In genomic region chr4:83356899-83357661, GRCh38 we compare ENCODE assay signal across 8 cellular contexts. TPM values are rescaled to one million over a fixed set of nuclear protein-coding genes. Genes with fewer than 3 reads are reported as not detected.
A peak's percentile ranks its signal among the peaks of the same experiment; 100 is the strongest.
DNase-seq lines count a peak whose midpoint lies in the region; FAIRE-seq and TF ChIP-seq lines count a peak whose summit lies in the region.

No MANE protein-coding gene starts in this region.

- no peak overlapping the region for H3K23ac ChIP-seq in trophoblast cell (ENCODE audit: low read length)

- TF ChIP-seq CTCF in bronchial epithelial cell (IDR thresholded peaks at IDR 0.05; ENCODE audit: insufficient read depth, low read length, severe bottlenecking): no peak

- H4K12ac ChIP-seq in trophoblast cell (ENCODE audit: low read depth, low read length): no peak overlapping the region

- no peaks in the 10 kb centered on the region for H3K27me3 ChIP-seq in HUES48 (ENCODE audit: control insufficient read depth, insufficient read depth, low read length)
- no peaks in the 10 kb centered on the region for H3K27me3 ChIP-seq in bronchial epithelial cell (ENCODE audit: control insufficient read depth, insufficient read depth, low read length)
- H3K27me3 ChIP-seq in trophoblast cell (ENCODE audit: insufficient read depth, low read length): no peaks in the 10 kb centered on the region

- H3K4me1 ChIP-seq in HUES48 (ENCODE audit: control insufficient read depth, insufficient read depth, low read length): peaks cover 11% of the 10 kb centered on the region
- H3K4me1 ChIP-seq in trophoblast cell (ENCODE audit: control insufficient read depth in 1 of 2, insufficient read depth in 2 of 2, low read length in 2 of 2): peaks cover 0 to 5% of the 10 kb centered on the region in 2 experiments

- H3K9me3 ChIP-seq in HUES48 (ENCODE audit: control insufficient read depth, insufficient read depth, low read length) (peaks cover 2% of the 10 kb centered on the region; the same call in 1 of the 2 replicates), trophoblast cell (ENCODE audit: insufficient read depth, low read depth, low read length) (peaks cover 2% of the 10 kb centered on the region)

- no peak overlapping the region for H4K91ac ChIP-seq in trophoblast cell (ENCODE audit: low read depth, low read length)

- H3K4me3 ChIP-seq in HUES48 (ENCODE audit: low read depth, low read length): no peak overlapping the region
- H3K4me3 ChIP-seq in bronchial epithelial cell (ENCODE audit: low read depth, low read length): no peak overlapping the region
- H3K4me3 ChIP-seq in trophoblast cell (ENCODE audit: low read depth, low read length): no peak overlapping the region

- H3K4me2 ChIP-seq in trophoblast cell (ENCODE audit: low read length): no peak overlapping the region

- no peak overlapping the region for H2AFZ ChIP-seq in trophoblast cell (ENCODE audit: insufficient read depth, low read length, poor library complexity)

- FAIRE-seq in bronchial epithelial cell (lab: Jason Lieb, UNC): no peak

- peaks cover 2% of the 10 kb centered on the region for H3K79me1 ChIP-seq in trophoblast cell (ENCODE audit: low read length)

- no CpG with 5 or more reads among the region's 4 CpGs for WGBS in trophoblast cell (ENCODE audit: extremely low coverage, insufficient coverage, insufficient read length)

- H3K18ac ChIP-seq in trophoblast cell (ENCODE audit: low read length): no peak overlapping the region

- no peak overlapping the region for H3K14ac ChIP-seq in trophoblast cell (ENCODE audit: low read length)

- no peaks in the 10 kb centered on the region for H3K79me2 ChIP-seq in trophoblast cell (ENCODE audit: control insufficient read depth, insufficient read depth, low read length, poor library complexity)

- no peak overlapping the region for H3K4ac ChIP-seq in trophoblast cell (ENCODE audit: low read depth, low read length)

- no peak overlapping the region for H2BK120ac ChIP-seq in trophoblast cell (ENCODE audit: insufficient read depth, low read length, poor library complexity)

- DNase-seq in stimulated activated CD4-positive, alpha-beta T cell treated with anti-CD3 and anti-CD28 coated beads, Interleukin-15, amount 100 ng/mL, for 24 hours: peak; percentile 29
- no peak for DNase-seq in stimulated activated CD4-positive, alpha-beta T cell treated with anti-CD3 and anti-CD28 coated beads, Interleukin-4, amount 100 ng/mL, for 4 hours
- DNase-seq in bronchial epithelial cell (ENCODE audit: low read depth): peak; percentile 90
- peak in 1 of 2 donors; percentile 80 for DNase-seq in trophoblast cell
- no peak for DNase-seq in cerebellum (ENCODE audit: low spot score)
- no peak for DNase-seq in cortex of kidney (lab: John Stamatoyannopoulos, UW)
- no peak for DNase-seq in islet precursor cell

- H3K9ac ChIP-seq in HUES48 (ENCODE audit: low read depth, low read length) (no peak overlapping the region), trophoblast cell (ENCODE audit: low read length) (no peak overlapping the region)

- H2BK12ac ChIP-seq in trophoblast cell (ENCODE audit: low read length): no peak overlapping the region

- H3K27ac ChIP-seq in HUES48 (ENCODE audit: low read depth, low read length) (peak overlapping the region; percentile 33), trophoblast cell (ENCODE audit: low read depth, low read length) (peak overlapping the region; percentile 57)

- no peak overlapping the region for H2BK5ac ChIP-seq in trophoblast cell (ENCODE audit: low read depth, low read length, poor library complexity)

- no peak overlapping the region for H4K8ac ChIP-seq in trophoblast cell (ENCODE audit: low read depth, low read length)

- no peak overlapping the region for H2AK5ac ChIP-seq in trophoblast cell (ENCODE audit: low read length)

- H3K36me3 ChIP-seq in HUES48 (ENCODE audit: control insufficient read depth, insufficient read depth, low read length): no peaks in the 10 kb centered on the region
- H3K36me3 ChIP-seq in bronchial epithelial cell (ENCODE audit: control insufficient read depth, insufficient read depth, low read length): no peaks in the 10 kb centered on the region
- H3K36me3 ChIP-seq in trophoblast cell (ENCODE audit: control insufficient read depth in 1 of 2, insufficient read depth in 2 of 2, low read length in 2 of 2): no peaks in the 10 kb centered on the region

RNA-seq across cellular contexts. Expression of gene HPSE, which starts 22.4 kb away (rescaled TPM):
- total RNA-seq in bronchial epithelial cell (2.6 and 9.7 TPM in 2 replicates), cerebellum (1.7 TPM)
- polyA plus RNA-seq in trophoblast cell (2013): 1.0 and 1.3 TPM in 2 replicates

Comparison
In these comparisons a context has a peak if more than half of its experiments do, and no peak if none do; other contexts are left out.
1. DNase-seq: peak in stimulated activated CD4-positive, alpha-beta T cell treated with anti-CD3 and anti-CD28 coated beads, Interleukin-15, amount 100 ng/mL, for 24 hours (single experiment) and bronchial epithelial cell (single experiment); none in stimulated activated CD4-positive, alpha-beta T cell treated with anti-CD3 and anti-CD28 coated beads, Interleukin-4, amount 100 ng/mL, for 4 hours (0 of 2), cerebellum (single experiment), cortex of kidney (single experiment) and islet precursor cell (single experiment).